In genomic region chr6:79777713-79778579, GRCh38 we compare ENCODE assay signal across 8 cellular contexts.
DNase-seq lines count a peak whose midpoint lies in the region; ATAC-seq and TF ChIP-seq lines count a peak whose summit lies in the region.

No MANE protein-coding gene starts in this region.

- H3K79me2 ChIP-seq in PC-3 (ENCODE audit: low read length): no peaks in the 10 kb centered on the region

- H3K27ac ChIP-seq in CD8-positive, alpha-beta T cell (ENCODE audit: low read depth, low read length): no peak overlapping the region
- H3K27ac ChIP-seq in PC-3 (ENCODE audit: low read length): no peak overlapping the region

- H3K27me3 ChIP-seq in CD8-positive, alpha-beta T cell (ENCODE audit: insufficient read depth, low read length): no peaks in the 10 kb centered on the region
- no peaks in the 10 kb centered on the region for H3K27me3 ChIP-seq in PC-3 (ENCODE audit: low read length)

- H3K9me3 ChIP-seq in CD8-positive, alpha-beta T cell (ENCODE audit: low read length): no peaks in the 10 kb centered on the region
- no peaks in the 10 kb centered on the region for H3K9me3 ChIP-seq in PC-3 (ENCODE audit: low read length)

- no peaks in the 10 kb centered on the region for H3K36me3 ChIP-seq in CD8-positive, alpha-beta T cell (ENCODE audit: insufficient read depth, low read length)
- H3K36me3 ChIP-seq in PC-3 (ENCODE audit: low read depth, low read length): no peaks in the 10 kb centered on the region

- no peaks in the 10 kb centered on the region for H3K9me2 ChIP-seq in PC-3 (replicated peaks; ENCODE audit: low read length)

- no TSS peak for BruUV-seq in PC-3 (replicated peaks; lab: Mats Ljungman, UMichigan)

- peak overlapping the region; percentile 79 for H3K4me2 ChIP-seq in PC-3 (ENCODE audit: low read length)

- H3K27ac Mint-ChIP-seq in CD8-positive, alpha-beta T cell: no peak overlapping the region
- peak overlapping the region; percentile 77 for H3K27ac Mint-ChIP-seq in activated T-cell treated with anti-CD3 and anti-CD28 coated beads, Interleukin-2, amount 50 U/mL, for 72 hours
- H3K27ac Mint-ChIP-seq in natural killer cell: peak overlapping the region in 1 of 2 donors; percentile 7
- H3K27ac Mint-ChIP-seq in stimulated activated effector memory CD8-positive, alpha-beta T cell treated with anti-CD3 and anti-CD28 coated beads, Interleukin-12 subunit alpha, Interleukin-12 subunit beta, amount 100 ng/mL, for 72 hours: peak overlapping the region; percentile 76

- peak; percentile 65 to 87 (median 82) for DNase-seq in CD8-positive, alpha-beta T cell
- DNase-seq in PC-3: peak; percentile 74
- DNase-seq in activated T-cell treated with anti-CD3 and anti-CD28 coated beads, Interleukin-2, amount 50 U/mL, for 72 hours: peak; percentile 89 to 95
- DNase-seq in fibroblast of mammary gland (ENCODE audit: low read depth): peak; percentile 58
- peak; percentile 71 for DNase-seq in natural killer cell
- peak; percentile 95 to 96 for DNase-seq in stimulated activated effector memory CD8-positive, alpha-beta T cell treated with anti-CD3 and anti-CD28 coated beads, Interleukin-12 subunit alpha, Interleukin-12 subunit beta, amount 100 ng/mL, for 72 hours (ENCODE audit: low spot score in 2 of 2)

- intact Hi-C loops in CD8-positive, alpha-beta T cell (cut with DNase I, micrococcal nuclease): loop anchor here (1.0 to 10.0 kb wide), 8 partner anchors 36 to 1974 kb away; partner anchors contain the start of genes BCKDHB (in 1 of the 2), PHIP (in 1 of the 2), TENT5A (in 1 of the 2) and TTK (in 1 of the 2)
- intact Hi-C loops in PC-3 (cut with micrococcal nuclease): loop anchor here (1.0 to 2.0 kb wide), 2 partner anchors 37 to 90 kb away; no protein-coding TSS in a partner anchor
- intact Hi-C loops in natural killer cell (cut with micrococcal nuclease): loop anchor here (1.0 to 5.0 kb wide), 3 partner anchors 90 to 1974 kb away; partner anchors contain the start of gene TENT5A

- peaks cover 2% of the 10 kb centered on the region for H3K27me3 Mint-ChIP-seq in CD8-positive, alpha-beta T cell (ENCODE audit: low read depth)
- peaks cover 8% of the 10 kb centered on the region for H3K27me3 Mint-ChIP-seq in activated T-cell treated with anti-CD3 and anti-CD28 coated beads, Interleukin-2, amount 50 U/mL, for 72 hours (ENCODE audit: low read depth)
- H3K27me3 Mint-ChIP-seq in natural killer cell (ENCODE audit: low read depth in 2 of 2): peaks cover 10 to 14% of the 10 kb centered on the region in 2 donors

- no peaks in the 10 kb centered on the region for H3F3A ChIP-seq in PC-3 (ENCODE audit: low read length, unreplicated experiment)

- peaks cover 6% of the 10 kb centered on the region for H3K4me1 Mint-ChIP-seq in CD8-positive, alpha-beta T cell (ENCODE audit: low read depth)
- H3K4me1 Mint-ChIP-seq in activated T-cell treated with anti-CD3 and anti-CD28 coated beads, Interleukin-2, amount 50 U/mL, for 72 hours (ENCODE audit: low read depth): peaks cover 11% of the 10 kb centered on the region
- H3K4me1 Mint-ChIP-seq in natural killer cell: peaks cover 6 to 11% of the 10 kb centered on the region in 2 donors
- H3K4me1 Mint-ChIP-seq in stimulated activated effector memory CD8-positive, alpha-beta T cell treated with anti-CD3 and anti-CD28 coated beads, Interleukin-12 subunit alpha, Interleukin-12 subunit beta, amount 100 ng/mL, for 72 hours: peaks cover 13% of the 10 kb centered on the region

- CTCF ChIA-PET in CD8-positive, alpha-beta T cell (lab: Charles Lee): interaction anchor here (0.7 to 1.3 kb wide), 13 partner anchors 9 to 320 kb away, joined by 3 to 9 read pairs (median 3); no protein-coding TSS in a partner anchor
- CTCF ChIA-PET in PC-3 (lab: Charles Lee): interaction anchor here (0.6 to 1.0 kb wide), 4 partner anchors 16 to 92 kb away, joined by 3 to 5 read pairs (median 4); no protein-coding TSS in a partner anchor

- no peaks in the 10 kb centered on the region for H3K36me3 Mint-ChIP-seq in CD8-positive, alpha-beta T cell
- no peaks in the 10 kb centered on the region for H3K36me3 Mint-ChIP-seq in activated T-cell treated with anti-CD3 and anti-CD28 coated beads, Interleukin-2, amount 50 U/mL, for 72 hours (ENCODE audit: insufficient read depth in 2 of 2)
- H3K36me3 Mint-ChIP-seq in natural killer cell: no peaks in the 10 kb centered on the region
- H3K36me3 Mint-ChIP-seq in stimulated activated effector memory CD8-positive, alpha-beta T cell treated with anti-CD3 and anti-CD28 coated beads, Interleukin-12 subunit alpha, Interleukin-12 subunit beta, amount 100 ng/mL, for 72 hours: no peaks in the 10 kb centered on the region

- H3K9ac ChIP-seq in PC-3 (ENCODE audit: low read length): no peak overlapping the region

- H3K4me3 ChIP-seq in CD8-positive, alpha-beta T cell (ENCODE audit: low read depth, low read length): peak overlapping the region; percentile 36
- H3K4me3 ChIP-seq in PC-3 (ENCODE audit: low read length) (peak overlapping the region; percentile 56), fibroblast of mammary gland (ENCODE audit: control insufficient read depth, low read depth, low read length) (peak overlapping the region; percentile 51)

- POLR2A ChIA-PET in CD8-positive, alpha-beta T cell (lab: Charles Lee): no interaction called here
- POLR2A ChIA-PET in PC-3 (lab: Charles Lee; ENCODE audit: unreplicated experiment): no interaction called here

- peaks cover 4% of the 10 kb centered on the region for H3K4me1 ChIP-seq in CD8-positive, alpha-beta T cell (ENCODE audit: insufficient read depth, low read length)
- no peaks in the 10 kb centered on the region for H3K4me1 ChIP-seq in PC-3 (ENCODE audit: insufficient read depth, low read length)

- no peaks in the 10 kb centered on the region for H4K20me1 ChIP-seq in PC-3 (ENCODE audit: low read length)

- TF ChIP-seq CTCF in CD8-positive, alpha-beta T cell (IDR thresholded peaks at IDR 0.05): peak; percentile 94
- peak; percentile 87 for TF ChIP-seq CTCF in PC-3 (conservative IDR thresholded peaks at IDR 0.05; ENCODE audit: low read depth, low read length)
- peak; percentile 85 for TF ChIP-seq CTCF in fibroblast of mammary gland (conservative IDR thresholded peaks at IDR 0.05; ENCODE audit: control insufficient read depth, insufficient read depth, low read depth, low read length)
- TF ChIP-seq CTCF in natural killer cell (IDR thresholded peaks at IDR 0.05): peak; percentile 95

- peak overlapping the region; percentile 78 for H3K4me3 Mint-ChIP-seq in CD8-positive, alpha-beta T cell
- H3K4me3 Mint-ChIP-seq in activated T-cell treated with anti-CD3 and anti-CD28 coated beads, Interleukin-2, amount 50 U/mL, for 72 hours: peak overlapping the region; percentile 81 to 84
- peak overlapping the region; percentile 59 for H3K4me3 Mint-ChIP-seq in natural killer cell
- peak overlapping the region; percentile 64 for H3K4me3 Mint-ChIP-seq in stimulated activated effector memory CD8-positive, alpha-beta T cell treated with anti-CD3 and anti-CD28 coated beads, Interleukin-12 subunit alpha, Interleukin-12 subunit beta, amount 100 ng/mL, for 72 hours

- H2AFZ ChIP-seq in PC-3 (ENCODE audit: low read length): peak overlapping the region; percentile 81

- H3K9me3 Mint-ChIP-seq in CD8-positive, alpha-beta T cell: no peaks in the 10 kb centered on the region
- no peaks in the 10 kb centered on the region for H3K9me3 Mint-ChIP-seq in activated T-cell treated with anti-CD3 and anti-CD28 coated beads, Interleukin-2, amount 50 U/mL, for 72 hours
- no peaks in the 10 kb centered on the region for H3K9me3 Mint-ChIP-seq in natural killer cell
- H3K9me3 Mint-ChIP-seq in stimulated activated effector memory CD8-positive, alpha-beta T cell treated with anti-CD3 and anti-CD28 coated beads, Interleukin-12 subunit alpha, Interleukin-12 subunit beta, amount 100 ng/mL, for 72 hours: no peaks in the 10 kb centered on the region

- ATAC-seq in CD8-positive, alpha-beta T cell: peak; percentile 97
- ATAC-seq in GM19397 (IDR thresholded peaks at IDR 0.05; ENCODE audit: unreplicated experiment) (peak; percentile 91), HG03520 (IDR thresholded peaks at IDR 0.05; ENCODE audit: unreplicated experiment) (peak; percentile 86), PC-3 (peak; percentile 94), natural killer cell (peak; percentile 86 to 98 (median 96))
- ATAC-seq in activated T-cell treated with anti-CD3 and anti-CD28 coated beads, Interleukin-2, amount 50 U/mL, for 72 hours (replicated peaks in 1 of 2): peak; percentile 77 to 81
- ATAC-seq in stimulated activated effector memory CD8-positive, alpha-beta T cell treated with anti-CD3 and anti-CD28 coated beads, Interleukin-12 subunit alpha, Interleukin-12 subunit beta, amount 100 ng/mL, for 72 hours: peak; percentile 70
